ENCODE assay signal across 8 cellular contexts in the genomic region with DNA sequence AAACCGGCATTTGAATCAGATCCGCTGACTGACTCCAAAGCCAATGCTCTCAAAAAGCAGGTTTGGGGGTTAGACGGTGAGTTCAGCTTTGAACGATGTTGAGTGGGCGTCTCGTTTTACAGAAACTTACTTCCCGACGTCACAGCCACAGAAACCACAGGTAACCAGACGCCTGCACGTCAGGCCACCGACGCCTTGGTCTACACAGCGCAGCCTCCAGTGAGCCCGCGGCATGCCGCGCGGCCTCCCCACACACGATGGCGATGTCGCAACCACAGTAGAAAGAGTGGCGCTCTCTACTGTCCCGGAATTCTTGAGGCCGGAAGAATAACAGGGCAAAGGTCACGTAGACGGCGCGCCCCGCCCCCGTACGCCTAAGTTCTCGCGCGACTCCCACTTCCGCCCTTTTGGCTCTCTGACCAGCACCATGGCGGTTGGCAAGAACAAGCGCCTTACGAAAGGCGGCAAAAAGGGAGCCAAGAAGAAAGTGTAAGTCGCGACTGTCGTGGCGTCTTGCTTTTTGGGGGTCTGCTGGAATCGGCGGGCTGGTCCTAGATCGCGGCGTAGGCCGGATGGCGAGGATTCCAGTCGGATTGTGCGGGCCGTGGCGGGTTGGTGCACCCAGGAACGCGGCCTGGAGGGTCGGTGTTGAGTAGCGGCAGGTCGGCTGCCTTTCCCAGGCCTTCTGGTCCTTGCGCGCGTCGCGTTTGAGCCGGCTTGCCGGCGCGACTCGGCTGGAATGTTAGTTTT. TPM values are rescaled to one million over a fixed set of nuclear protein-coding genes. Genes with fewer than 3 reads are reported as not detected.
DNase-seq lines count a peak whose midpoint lies in the region; ATAC-seq and TF ChIP-seq lines count a peak whose summit lies in the region.

A gene (plus strand): TSS at position 403 of the 750 bp plus-strand sequence. CDS start 25 bp downstream, at position 428.

- H3K27ac Mint-ChIP-seq in CD14-positive monocyte: peak within 1 kb of the TSS; percentile 94 to 99 (median 98)

- H3K36me3 Mint-ChIP-seq in CD14-positive monocyte: peaks cover 30 to 38% of the 10 kb centered on the region in 2 donors

- intact Hi-C loops in CD14-positive monocyte (cut with micrococcal nuclease): loop anchor here (10.0 kb wide), 2 partner anchors 665 to 1685 kb away; a partner anchor contains a TSS
- intact Hi-C loops in right lobe of liver (cut with DNase I): no loop called here

- peak within 1 kb of the TSS; percentile 83 to 95 (median 91) for H3K4me3 ChIP-seq in right lobe of liver

- H3K4me1 Mint-ChIP-seq in CD14-positive monocyte: peaks cover 27% of the 10 kb centered on the region

- DNase-seq in CD14-positive monocyte (ENCODE audit: low spot score): peak; percentile 95
- peak; percentile 86 for DNase-seq in NCI-H748 treated with DMSO at 0.1 percent for 48 hours (lab: John Stamatoyannopoulos, UW)
- peak; percentile 95 to 97 for DNase-seq in activated CD4-positive, alpha-beta T cell treated with anti-CD3 and anti-CD28 coated beads, Interleukin-2, amount 50 U/mL, for 4 hours
- DNase-seq in dermis microvascular lymphatic vessel endothelial cell (ENCODE audit: low read depth in 2 of 2): peak; percentile 96 to 99
- DNase-seq in right lobe of liver: peak; percentile 94 to 97 (median 96)
- DNase-seq in stimulated activated CD4-positive, alpha-beta T cell treated with anti-CD3 and anti-CD28 coated beads, Interleukin-4, amount 100 ng/mL, for 48 hours (ENCODE audit: low read depth in 2 of 2): peak; percentile 94 to 95

- peak; percentile 86 for ATAC-seq in GM19351 (IDR thresholded peaks at IDR 0.05; ENCODE audit: unreplicated experiment)
- ATAC-seq in HG03558 (IDR thresholded peaks at IDR 0.05; ENCODE audit: extremely low read depth, unreplicated experiment): peak; percentile 95
- peak; percentile 96 to 99 (median 98) for ATAC-seq in right lobe of liver

- TF ChIP-seq POLR2A in right lobe of liver (IDR thresholded peaks at IDR 0.05): peak; percentile 74

- H3K9me3 Mint-ChIP-seq in CD14-positive monocyte: peaks cover 0 to 4% (median 1%) of the 10 kb centered on the region in 7 donors

- no peaks in the 10 kb centered on the region for H3K27me3 ChIP-seq in right lobe of liver

- peak within 1 kb of the TSS; percentile 91 to 97 for H3K4me3 Mint-ChIP-seq in CD14-positive monocyte

- TF ChIP-seq CTCF in CD14-positive monocyte (IDR thresholded peaks at IDR 0.05): peak; percentile 93
- TF ChIP-seq CTCF in right lobe of liver (IDR thresholded peaks at IDR 0.05): peak; percentile 60 to 92 (median 85)

- H3K27ac ChIP-seq in right lobe of liver: peak within 1 kb of the TSS; percentile 73 to 87 (median 84)

- peaks cover 9 to 36% (median 20%) of the 10 kb centered on the region in 4 donors for H3K36me3 ChIP-seq in right lobe of liver

- H3K27me3 Mint-ChIP-seq in CD14-positive monocyte (ENCODE audit: low read depth in 3 of 3): peaks cover 0 to 2% (median 2%) of the 10 kb centered on the region in 3 donors

- H3K4me1 ChIP-seq in right lobe of liver: peaks cover 0 to 20% (median 6%) of the 10 kb centered on the region in 4 donors

- no peaks in the 10 kb centered on the region for H3K9me3 ChIP-seq in right lobe of liver

- 0% methylated on average over 5 of the region's 69 CpGs for WGBS in right lobe of liver (ENCODE audit: insufficient coverage, low coverage, low lambda C conversion rate, missing lambda C conversion rate)

RNA-seq across cellular contexts. Expression of the gene that starts here (rescaled TPM):
- 1,000 to 10,000 TPM; 1,088 to 1,816 TPM for polyA plus RNA-seq in CD14-positive monocyte
- total RNA-seq in dermis microvascular lymphatic vessel endothelial cell (1,726 and 3,014 TPM in 2 replicates), right lobe of liver (100 to 1,000 TPM; 420 to 946 (median 518) TPM)

Comparison
In these comparisons a context has a peak if more than half of its experiments do, and no peak if none do; other contexts are left out.
1. Peak in every context shown above with its lines: DNase-seq, ATAC-seq, H3K4me3 ChIP-seq and H3K27ac ChIP-seq.
2. intact Hi-C loops: an anchor here in CD14-positive monocyte (10.0 kb wide); none called in right lobe of liver.